ENCODE assay signal across 27 cellular contexts in the genomic region with DNA sequence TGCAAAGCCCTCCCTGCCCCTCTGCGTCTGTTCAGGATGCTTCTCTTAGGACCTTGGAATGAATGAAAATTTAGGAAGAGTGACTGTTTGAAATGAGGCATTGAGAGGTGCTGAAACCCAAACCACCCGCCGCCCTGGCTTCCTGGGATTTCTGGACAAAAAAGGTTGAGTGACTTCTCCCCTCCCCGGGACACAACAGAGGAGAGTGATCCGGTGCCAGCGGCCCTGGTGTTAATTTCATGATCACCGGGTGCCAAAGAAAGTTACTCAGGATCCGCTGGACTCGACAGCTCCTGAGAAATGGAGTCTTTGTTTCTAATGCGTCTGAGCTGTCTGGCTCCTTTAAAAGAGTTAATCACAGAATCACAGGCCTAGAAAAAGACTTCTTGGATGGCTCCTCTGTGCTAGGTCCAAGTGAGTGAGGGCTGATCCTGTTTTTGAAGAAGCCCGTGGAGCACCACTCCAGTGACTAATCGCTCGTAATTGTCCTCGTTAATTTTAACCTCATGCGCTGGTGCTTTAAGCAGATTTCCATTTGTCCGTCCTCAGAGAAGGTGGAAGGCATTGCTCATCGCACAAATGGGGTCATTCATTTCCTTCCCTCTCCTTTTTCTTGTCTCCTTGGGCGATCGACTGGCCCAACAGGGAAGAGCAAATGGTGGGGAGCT.
DNase-seq lines count a peak whose midpoint lies in the region; ATAC-seq, FAIRE-seq and TF ChIP-seq lines count a peak whose summit lies in the region.
"Had no signal": no experiment of that assay in that cellular context is flagged by ENCODE, and none has a peak within 500 bp of the region (broad histone marks: within the 10 kb centered on the region; RNA-seq: fewer than 3 reads in every experiment).

No MANE protein-coding gene starts in this region.

- H3K14ac ChIP-seq in mesenchymal stem cell (ENCODE audit: low read length in 2 of 2): no peak overlapping the region

- peaks cover 7% of the 10 kb centered on the region for H3K4me1 ChIP-seq in astrocyte (ENCODE audit: insufficient read depth, low read length)
- no peaks in the 10 kb centered on the region for H3K4me1 ChIP-seq in mesenchymal stem cell (ENCODE audit: control insufficient read depth, insufficient read depth, low read depth, low read length)
- peaks cover 3 to 14% of the 10 kb centered on the region in 2 donors for H3K4me1 ChIP-seq in thoracic aorta (ENCODE audit: control insufficient read depth in 1 of 2, low read depth in 2 of 2)
- H3K4me1 ChIP-seq: esophagus muscularis mucosa, pancreas, right atrium auricular region had no signal

- H3K27me3 ChIP-seq in astrocyte (ENCODE audit: insufficient read depth, low read length) (no peaks in the 10 kb centered on the region), mesenchymal stem cell (ENCODE audit: control insufficient read depth in 1 of 2, insufficient read depth in 1 of 2, low read length in 2 of 2) (peaks cover 0 to 33% of the 10 kb centered on the region in 2 experiments), thoracic aorta (replicated peaks; ENCODE audit: insufficient read depth) (no peaks in the 10 kb centered on the region)
- H3K27me3 ChIP-seq: cardiac muscle cell, pancreas, right atrium auricular region had no signal

- H3K4me3 Mint-ChIP-seq in astrocyte (ENCODE audit: unreplicated experiment): no peak overlapping the region
- H3K4me3 Mint-ChIP-seq: activated CD4-positive, alpha-beta T cell treated with anti-CD3 and anti-CD28 coated beads, Interleukin-2, amount 10 ng/mL, durations not matched to agents 7 days and 5 days; endodermal cell; H9; memory B cell; naive thymus-derived CD4-positive, alpha-beta T cell had no signal

- H3K4me2 ChIP-seq in astrocyte (ENCODE audit: low read length) (peak overlapping the region; percentile 66), mesenchymal stem cell (ENCODE audit: low read length, poor library complexity, severe bottlenecking) (no peak overlapping the region)

- no peak overlapping the region for H3K23ac ChIP-seq in mesenchymal stem cell (ENCODE audit: low read length in 2 of 2)

- H3K4ac ChIP-seq in mesenchymal stem cell (ENCODE audit: low read depth in 1 of 2, low read length in 2 of 2): no peak overlapping the region

- H3K9ac ChIP-seq in astrocyte (ENCODE audit: low read length): no peak overlapping the region
- peak overlapping the region; percentile 50 for H3K9ac ChIP-seq in mesenchymal stem cell (ENCODE audit: low read length)

- H3K9me3 ChIP-seq in astrocyte (ENCODE audit: insufficient read depth, low read depth, low read length): no peaks in the 10 kb centered on the region
- no peaks in the 10 kb centered on the region for H3K9me3 ChIP-seq in mesenchymal stem cell (ENCODE audit: control insufficient read depth, low read length)
- H3K9me3 ChIP-seq in thoracic aorta: no peaks in the 10 kb centered on the region
- H3K9me3 ChIP-seq: esophagus muscularis mucosa, pancreas, right atrium auricular region had no signal

- H2AFZ ChIP-seq in astrocyte (ENCODE audit: low read depth, low read length) (peak overlapping the region; percentile 64), mesenchymal stem cell (ENCODE audit: low read depth, low read length) (no peak overlapping the region)

- no peaks in the 10 kb centered on the region for H3K36me3 ChIP-seq in astrocyte (ENCODE audit: insufficient read depth, low read length)
- H3K36me3 ChIP-seq in mesenchymal stem cell (ENCODE audit: control insufficient read depth in 1 of 2, insufficient read depth in 2 of 2, low read depth in 1 of 2, low read length in 2 of 2): no peaks in the 10 kb centered on the region
- H3K36me3 ChIP-seq in thoracic aorta: no peaks in the 10 kb centered on the region
- H3K36me3 ChIP-seq: cardiac muscle cell, esophagus muscularis mucosa, pancreas, right atrium auricular region had no signal

- H3K4me1 Mint-ChIP-seq in astrocyte (ENCODE audit: low read depth, unreplicated experiment): no peaks in the 10 kb centered on the region
- H3K4me1 Mint-ChIP-seq: activated CD4-positive, alpha-beta T cell treated with anti-CD3 and anti-CD28 coated beads, Interleukin-2, amount 10 ng/mL, durations not matched to agents 7 days and 5 days; memory B cell had no signal

- TF ChIP-seq CTCF in astrocyte (IDR thresholded peaks at IDR 0.05; ENCODE audit: insufficient read depth, low read depth, low read length) (no peak), thoracic aorta (IDR thresholded peaks at IDR 0.05) (no peak)

- no peak overlapping the region for H2BK12ac ChIP-seq in mesenchymal stem cell (ENCODE audit: low read length in 2 of 2)

- FAIRE-seq in astrocyte (lab: Jason Lieb, UNC): no peak
- FAIRE-seq: GM12892, pancreas had no signal

- H3K27ac ChIP-seq in astrocyte (ENCODE audit: low read depth, low read length): no peak overlapping the region
- no peak overlapping the region for H3K27ac ChIP-seq in mesenchymal stem cell (ENCODE audit: low read length, poor library complexity, severe bottlenecking)
- H3K27ac ChIP-seq in thoracic aorta: no peak overlapping the region
- H3K27ac ChIP-seq: cardiac muscle cell, esophagus muscularis mucosa, pancreas, right atrium auricular region, VCaP had no signal

- no peaks in the 10 kb centered on the region for H3K9me3 Mint-ChIP-seq in astrocyte (ENCODE audit: unreplicated experiment)
- H3K9me3 Mint-ChIP-seq: activated CD4-positive, alpha-beta T cell treated with anti-CD3 and anti-CD28 coated beads, Interleukin-2, amount 10 ng/mL, durations not matched to agents 7 days and 5 days; endodermal cell; H9; memory B cell had no signal

- 81% methylated on average over 18 of the region's 19 CpGs for WGBS in mesenchymal stem cell

- no peak overlapping the region for H2BK15ac ChIP-seq in mesenchymal stem cell (ENCODE audit: low read depth, poor library complexity, severe bottlenecking)

- H4K91ac ChIP-seq in mesenchymal stem cell (ENCODE audit: low read length): no peak overlapping the region

- ATAC-seq in thoracic aorta (ENCODE audit: insufficient number of reproducible peaks, low FRiP score, low read depth) (no peak), GM19328 (IDR thresholded peaks at IDR 0.05; ENCODE audit: unreplicated experiment) (no peak)
- ATAC-seq: naive thymus-derived CD4-positive, alpha-beta T cell; pancreas had no signal

- H3K18ac ChIP-seq in mesenchymal stem cell (ENCODE audit: low read depth in 1 of 2, low read length in 2 of 2): no peak overlapping the region

- no peaks in the 10 kb centered on the region for H3K79me1 ChIP-seq in mesenchymal stem cell (replicated peaks; ENCODE audit: low read length, poor library complexity, severe bottlenecking)

- no peak overlapping the region for H2BK5ac ChIP-seq in mesenchymal stem cell (ENCODE audit: low read depth, low read length, poor library complexity, severe bottlenecking)

- no peaks in the 10 kb centered on the region for H3K79me2 ChIP-seq in astrocyte (ENCODE audit: insufficient read depth, low read length)

- H4K8ac ChIP-seq in mesenchymal stem cell (ENCODE audit: low read length): no peak overlapping the region

- no peak overlapping the region for H3K27ac Mint-ChIP-seq in astrocyte (ENCODE audit: unreplicated experiment)
- H3K27ac Mint-ChIP-seq: activated CD4-positive, alpha-beta T cell treated with anti-CD3 and anti-CD28 coated beads, Interleukin-2, amount 10 ng/mL, durations not matched to agents 7 days and 5 days; endodermal cell; H9; memory B cell; naive thymus-derived CD4-positive, alpha-beta T cell had no signal

- H2BK120ac ChIP-seq in mesenchymal stem cell (ENCODE audit: low read depth, low read length): no peak overlapping the region

- H3K36me3 Mint-ChIP-seq in astrocyte (ENCODE audit: low read depth, unreplicated experiment): no peaks in the 10 kb centered on the region
- H3K36me3 Mint-ChIP-seq: memory B cell; naive thymus-derived CD4-positive, alpha-beta T cell had no signal

- H3K4me3 ChIP-seq in astrocyte (ENCODE audit: insufficient read depth, low read depth, low read length) (no peak overlapping the region), mesenchymal stem cell (ENCODE audit: insufficient read depth in 1 of 2, low read depth in 1 of 2, low read length in 2 of 2) (no peak overlapping the region), thoracic aorta (peak overlapping the region; percentile 45)
- H3K4me3 ChIP-seq: cardiac muscle cell, esophagus muscularis mucosa, pancreas, right atrium auricular region had no signal

- no peaks in the 10 kb centered on the region for H4K20me1 ChIP-seq in astrocyte (ENCODE audit: insufficient read depth, low read length)

- peaks cover 29% of the 10 kb centered on the region for H3K27me3 Mint-ChIP-seq in astrocyte (ENCODE audit: low read depth, unreplicated experiment)
- H3K27me3 Mint-ChIP-seq: activated CD4-positive, alpha-beta T cell treated with anti-CD3 and anti-CD28 coated beads, Interleukin-2, amount 10 ng/mL, durations not matched to agents 7 days and 5 days had no signal

- H2AK5ac ChIP-seq in mesenchymal stem cell (ENCODE audit: low read length, severe bottlenecking): no peak overlapping the region

- DNase-seq in ELR (ENCODE audit: low read depth) (peak; percentile 7), astrocyte (ENCODE audit: low read depth) (peak; percentile 72), mesenchymal stem cell (no peak), thoracic aorta (ENCODE audit: low spot score) (no peak), NCI-H510A (lab: John Stamatoyannopoulos, UW) (no peak), 8988T (no peak)
- DNase-seq: activated CD4-positive, alpha-beta T cell treated with anti-CD3 and anti-CD28 coated beads, Interleukin-2, amount 10 ng/mL, durations not matched to agents 7 days and 5 days; activated naive CD4-positive, alpha-beta T cell treated with Interleukin-2 at 50 U/mL for 16 hours; activated T-cell treated with anti-CD3 and anti-CD28 coated beads, Interleukin-2, amount 50 U/mL, for 48 hours; amniotic stem cell; cortex of kidney; DMS53; endodermal cell; H9; naive thymus-derived CD4-positive, alpha-beta T cell; NCI-H1048; NCI-H1930; pancreas; stimulated activated CD4-positive, alpha-beta T cell treated with anti-CD3 and anti-CD28 coated beads, Interleukin-12 subunit alpha, Interleukin-12 subunit beta, amount 100 ng/mL, for 4 hours; stimulated activated CD4-positive, alpha-beta T cell treated with anti-CD3 and anti-CD28 coated beads, Interleukin-4, amount 100 ng/mL, for 24 hours had no signal

Comparison
In these comparisons a context has a peak if more than half of its experiments do, and no peak if none do; other contexts are left out.
1. DNase-seq: peak in ELR (single experiment) and astrocyte (single experiment); none in mesenchymal stem cell (single experiment), thoracic aorta (single experiment), NCI-H510A (single experiment) and 8988T (single experiment).